8 cellular contexts compared by ENCODE assay signal in the genomic region with DNA sequence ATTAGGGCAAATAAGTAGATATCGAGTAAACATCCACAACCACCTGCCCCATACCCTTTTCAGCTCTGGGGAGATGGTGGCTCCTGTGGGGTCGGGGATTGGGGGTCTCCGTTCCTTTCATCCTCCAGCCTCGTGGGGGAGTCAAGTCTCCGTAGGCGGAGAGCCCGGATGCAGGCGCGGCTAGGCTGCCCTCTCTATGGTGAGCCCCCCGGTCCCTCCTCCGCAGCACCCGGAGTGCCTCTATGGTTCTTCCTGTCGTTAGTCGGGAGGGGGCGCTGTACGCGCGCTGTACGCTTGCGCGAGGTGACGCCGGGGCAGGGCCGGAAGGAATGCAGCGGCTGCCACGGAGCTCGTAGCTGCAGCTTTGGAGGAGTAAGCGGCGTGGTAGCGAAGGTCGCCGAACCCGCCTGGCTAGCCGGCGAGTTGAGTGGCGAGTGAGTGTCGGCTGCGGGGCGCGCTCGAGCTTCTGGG. TPM values are rescaled to one million over a fixed set of nuclear protein-coding genes. Genes with fewer than 3 reads are reported as not detected.
A peak's percentile ranks its signal among the peaks of the same experiment; 100 is the strongest.
DNase-seq lines count a peak whose midpoint lies in the region; ATAC-seq and TF ChIP-seq lines count a peak whose summit lies in the region.

No MANE protein-coding gene starts in this region.

- H3K27me3 ChIP-seq in CD4-positive, CD25-positive, alpha-beta regulatory T cell (ENCODE audit: control insufficient read depth, insufficient read depth, low read length) = no peaks in the 10 kb centered on the region
- no peaks in the 10 kb centered on the region for H3K27me3 ChIP-seq in right lobe of liver

- H3K4me1 ChIP-seq in CD4-positive, CD25-positive, alpha-beta regulatory T cell (ENCODE audit: control insufficient read depth, insufficient read depth, low read length, poor library complexity, severe bottlenecking) = peaks cover 17% of the 10 kb centered on the region
- peaks cover 0 to 9% (median 0%) of the 10 kb centered on the region in 4 donors for H3K4me1 ChIP-seq in right lobe of liver

- H3K4me3 ChIP-seq in CD4-positive, CD25-positive, alpha-beta regulatory T cell (ENCODE audit: low read depth, low read length) = no peak overlapping the region
- peak overlapping the region; percentile 71 to 79 (median 75) for H3K4me3 ChIP-seq in right lobe of liver

- TF ChIP-seq POLR2A in right lobe of liver (IDR thresholded peaks at IDR 0.05) = peak; percentile 41

- H3K4me3 Mint-ChIP-seq in CD4-positive, CD25-positive, alpha-beta regulatory T cell = peak overlapping the region; percentile 91 to 99 (median 98)

- H3K27ac Mint-ChIP-seq in CD4-positive, CD25-positive, alpha-beta regulatory T cell = peak overlapping the region; percentile 91 to 99 (median 97)

- peaks cover 15% of the 10 kb centered on the region for H3K36me3 ChIP-seq in CD4-positive, CD25-positive, alpha-beta regulatory T cell (ENCODE audit: control insufficient read depth, insufficient read depth, low read length)
- peaks cover 0 to 20% (median 9%) of the 10 kb centered on the region in 4 donors for H3K36me3 ChIP-seq in right lobe of liver

- peak; percentile 70 to 86 (median 82) for TF ChIP-seq CTCF in right lobe of liver (IDR thresholded peaks at IDR 0.05)

- DNase-seq in CD4-positive, CD25-positive, alpha-beta regulatory T cell = peak; percentile 85 to 95 (median 94)
- peak; percentile 95 for DNase-seq in NCI-H748 (lab: John Stamatoyannopoulos, UW; ENCODE audit: unreplicated experiment)
- DNase-seq in activated CD4-positive, alpha-beta T cell treated with anti-CD3 and anti-CD28 coated beads, Interleukin-2, amount 50 U/mL, for 48 hours = peak; percentile 92 to 93
- DNase-seq in dermis microvascular lymphatic vessel endothelial cell (ENCODE audit: low read depth in 2 of 2) = peak; percentile 81 to 93
- peak; percentile 92 to 93 (median 93) for DNase-seq in right lobe of liver
- peak; percentile 94 for DNase-seq in stimulated activated CD4-positive, alpha-beta T cell treated with anti-CD3 and anti-CD28 coated beads, Interleukin-4, amount 100 ng/mL, for 24 hours

- WGBS in right lobe of liver (ENCODE audit: insufficient coverage, low coverage, low lambda C conversion rate, missing lambda C conversion rate) = 6% methylated on average over 24 of the region's 41 CpGs

- peaks cover 12 to 37% (median 25%) of the 10 kb centered on the region in 4 donors for H3K4me1 Mint-ChIP-seq in CD4-positive, CD25-positive, alpha-beta regulatory T cell

- peak overlapping the region; percentile 76 for H3K27ac ChIP-seq in CD4-positive, CD25-positive, alpha-beta regulatory T cell (ENCODE audit: insufficient read depth, low read length, poor library complexity, severe bottlenecking)
- peak overlapping the region; percentile 64 to 67 (median 65) for H3K27ac ChIP-seq in right lobe of liver

- ATAC-seq in CD4-positive, CD25-positive, alpha-beta regulatory T cell (ENCODE audit: low read depth in 2 of 2) = peak; percentile 99
- peak; percentile 92 for ATAC-seq in GM19328 (IDR thresholded peaks at IDR 0.05; ENCODE audit: unreplicated experiment)
- peak; percentile 97 for ATAC-seq in HG03469 (IDR thresholded peaks at IDR 0.05; ENCODE audit: unreplicated experiment)
- peak; percentile 98 to 99 (median 98) for ATAC-seq in right lobe of liver

- no peaks in the 10 kb centered on the region for H3K9me3 Mint-ChIP-seq in CD4-positive, CD25-positive, alpha-beta regulatory T cell

- H3K9me3 ChIP-seq in CD4-positive, CD25-positive, alpha-beta regulatory T cell (ENCODE audit: control insufficient read depth in 2 of 2, low read length in 2 of 2) = no peaks in the 10 kb centered on the region
- no peaks in the 10 kb centered on the region for H3K9me3 ChIP-seq in right lobe of liver

- H3K36me3 Mint-ChIP-seq in CD4-positive, CD25-positive, alpha-beta regulatory T cell = peaks cover 19% of the 10 kb centered on the region

- intact Hi-C loops in right lobe of liver (cut with DNase I) = loop anchor here in 1 of 2 donors (5.0 kb wide), 1 partner anchor 114 kb away; no protein-coding TSS in a partner anchor

- H3K27me3 Mint-ChIP-seq in CD4-positive, CD25-positive, alpha-beta regulatory T cell = no peaks in the 10 kb centered on the region

RNA-seq across cellular contexts. Expression of gene MMD2, which starts 14.8 kb away (rescaled TPM):
- total RNA-seq in CD4-positive, CD25-positive, alpha-beta regulatory T cell = not detected
- polyA plus RNA-seq in CD4-positive, CD25-positive, alpha-beta regulatory T cell = not detected
- total RNA-seq in dermis microvascular lymphatic vessel endothelial cell (not detected in 2 replicates), right lobe of liver (not detected)
